ENCODE assay signal across 11 cellular contexts in the genomic region with DNA sequence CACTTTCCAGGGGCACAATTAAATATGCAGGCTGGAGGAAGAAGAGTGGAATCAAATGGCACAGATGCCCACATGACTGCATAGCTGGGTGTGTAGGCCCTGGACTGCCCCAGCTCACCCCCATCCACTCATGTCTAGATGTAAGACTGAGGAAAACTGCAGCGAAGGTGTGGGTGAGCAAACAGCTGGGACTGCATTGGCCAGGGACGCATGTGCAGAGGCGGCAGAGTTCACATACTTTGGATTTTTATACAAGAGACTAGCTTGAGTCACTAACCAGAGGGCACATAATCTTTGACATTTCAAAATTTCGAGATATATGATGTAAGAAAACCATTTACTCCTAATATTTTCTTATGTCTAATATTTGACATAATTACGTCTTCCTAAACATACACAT.
DNase-seq lines count a peak whose midpoint lies in the region; ATAC-seq and TF ChIP-seq lines count a peak whose summit lies in the region.
"Had no signal": no experiment of that assay in that cellular context is flagged by ENCODE, and none has a peak within 500 bp of the region (broad histone marks: within the 10 kb centered on the region; RNA-seq: fewer than 3 reads in every experiment).

No MANE protein-coding gene starts in this region.

- no peak overlapping the region for H3K4me2 ChIP-seq in OCI-LY7 (ENCODE audit: low read length)

- no peaks in the 10 kb centered on the region for H3K36me3 ChIP-seq in OCI-LY7 (ENCODE audit: insufficient read depth, low read length)
- H3K36me3 ChIP-seq: prostate gland had no signal

- H4K20me1 ChIP-seq in OCI-LY7 (ENCODE audit: insufficient read depth, low read length): no peaks in the 10 kb centered on the region

- H2AFZ ChIP-seq in OCI-LY7 (ENCODE audit: low read length): no peak overlapping the region

- H3K9me2 ChIP-seq in OCI-LY7 (ENCODE audit: insufficient read depth, low read length): no peaks in the 10 kb centered on the region

- no peak overlapping the region for H3K4me3 Mint-ChIP-seq in stimulated activated effector memory CD8-positive, alpha-beta T cell treated with anti-CD3 and anti-CD28 coated beads, Interleukin-12 subunit alpha, Interleukin-12 subunit beta, amount 100 ng/mL, for 72 hours

- ATAC-seq in HG02973 (IDR thresholded peaks at IDR 0.05; ENCODE audit: unreplicated experiment): no peak
- ATAC-seq in stimulated activated effector memory CD8-positive, alpha-beta T cell treated with anti-CD3 and anti-CD28 coated beads, Interleukin-12 subunit alpha, Interleukin-12 subunit beta, amount 100 ng/mL, for 72 hours: no peak

- POLR2A ChIA-PET in OCI-LY7 (lab: Charles Lee): interaction anchor here (0.6 to 0.7 kb wide), 3 partner anchors 12 to 463 kb away, joined by 3 read pairs; no protein-coding TSS in a partner anchor

- no peaks in the 10 kb centered on the region for H3K9me3 Mint-ChIP-seq in stimulated activated effector memory CD8-positive, alpha-beta T cell treated with anti-CD3 and anti-CD28 coated beads, Interleukin-12 subunit alpha, Interleukin-12 subunit beta, amount 100 ng/mL, for 72 hours

- H3K4me1 Mint-ChIP-seq in stimulated activated effector memory CD8-positive, alpha-beta T cell treated with anti-CD3 and anti-CD28 coated beads, Interleukin-12 subunit alpha, Interleukin-12 subunit beta, amount 100 ng/mL, for 72 hours: peaks cover 7% of the 10 kb centered on the region

- intact Hi-C loops in OCI-LY7 (cut with micrococcal nuclease; ENCODE audit: unreplicated experiment): no loop called here

- H3K36me3 Mint-ChIP-seq in stimulated activated effector memory CD8-positive, alpha-beta T cell treated with anti-CD3 and anti-CD28 coated beads, Interleukin-12 subunit alpha, Interleukin-12 subunit beta, amount 100 ng/mL, for 72 hours: no peaks in the 10 kb centered on the region

- TF ChIP-seq CTCF in fibroblast of mammary gland (conservative IDR thresholded peaks at IDR 0.05; ENCODE audit: control insufficient read depth, insufficient read depth, low read depth, low read length) (no peak), OCI-LY7 (conservative IDR thresholded peaks at IDR 0.05; ENCODE audit: low read length) (no peak)

- H3K27ac Mint-ChIP-seq in stimulated activated effector memory CD8-positive, alpha-beta T cell treated with anti-CD3 and anti-CD28 coated beads, Interleukin-12 subunit alpha, Interleukin-12 subunit beta, amount 100 ng/mL, for 72 hours: no peak overlapping the region

- CTCF ChIA-PET in OCI-LY7 (lab: Charles Lee; ENCODE audit: unreplicated experiment): no interaction called here

- no peaks in the 10 kb centered on the region for H3K79me2 ChIP-seq in OCI-LY7 (ENCODE audit: insufficient read depth, low read depth, low read length)

- no peaks in the 10 kb centered on the region for H3K4me1 ChIP-seq in OCI-LY7 (ENCODE audit: insufficient read depth, low read length, poor library complexity, severe bottlenecking)
- H3K4me1 ChIP-seq: prostate gland had no signal

- DNase-seq in EH (ENCODE audit: low read depth): peak; percentile 91
- peak; percentile 79 for DNase-seq in RPMI7951 (ENCODE audit: low read depth)
- DNase-seq in fibroblast of mammary gland (ENCODE audit: low read depth): peak; percentile 81
- DNase-seq in non-pigmented ciliary epithelial cell (ENCODE audit: low read depth): peak; percentile 88
- no peak for DNase-seq in OCI-LY7 (ENCODE audit: low spot score)
- no peak for DNase-seq in stimulated activated effector memory CD8-positive, alpha-beta T cell treated with anti-CD3 and anti-CD28 coated beads, Interleukin-12 subunit alpha, Interleukin-12 subunit beta, amount 100 ng/mL, for 72 hours (ENCODE audit: low spot score in 2 of 2)
- DNase-seq in HuH-7.5 (ENCODE audit: low spot score): no peak
- DNase-seq: NCI-H2029 treated with DMSO at 0.1 percent for 48 hours had no signal

- H3K9me3 ChIP-seq in OCI-LY7 (ENCODE audit: low read length): no peaks in the 10 kb centered on the region
- H3K9me3 ChIP-seq: prostate gland had no signal

- BruUV-seq in OCI-LY7 (replicated peaks; lab: Mats Ljungman, UMichigan): no TSS peak

- no peak overlapping the region for H3K4me3 ChIP-seq in fibroblast of mammary gland (ENCODE audit: control insufficient read depth, low read depth, low read length)
- no peak overlapping the region for H3K4me3 ChIP-seq in OCI-LY7 (ENCODE audit: low read depth, low read length, poor library complexity, severe bottlenecking)
- H3K4me3 ChIP-seq: dorsolateral prefrontal cortex, prostate gland had no signal

- H3K27ac ChIP-seq in OCI-LY7 (ENCODE audit: low read depth, low read length, poor library complexity, severe bottlenecking): no peak overlapping the region
- H3K27ac ChIP-seq: prostate gland had no signal

Comparison
In these comparisons a context has a peak if more than half of its experiments do, and no peak if none do; other contexts are left out.
1. DNase-seq: peak in EH (single experiment), RPMI7951 (single experiment), fibroblast of mammary gland (single experiment) and non-pigmented ciliary epithelial cell (single experiment); none in OCI-LY7 (single experiment), stimulated activated effector memory CD8-positive, alpha-beta T cell treated with anti-CD3 and anti-CD28 coated beads, Interleukin-12 subunit alpha, Interleukin-12 subunit beta, amount 100 ng/mL, for 72 hours (0 of 2) and HuH-7.5 (single experiment).